ENCODE assay signal across 1 cellular context in the genomic region with DNA sequence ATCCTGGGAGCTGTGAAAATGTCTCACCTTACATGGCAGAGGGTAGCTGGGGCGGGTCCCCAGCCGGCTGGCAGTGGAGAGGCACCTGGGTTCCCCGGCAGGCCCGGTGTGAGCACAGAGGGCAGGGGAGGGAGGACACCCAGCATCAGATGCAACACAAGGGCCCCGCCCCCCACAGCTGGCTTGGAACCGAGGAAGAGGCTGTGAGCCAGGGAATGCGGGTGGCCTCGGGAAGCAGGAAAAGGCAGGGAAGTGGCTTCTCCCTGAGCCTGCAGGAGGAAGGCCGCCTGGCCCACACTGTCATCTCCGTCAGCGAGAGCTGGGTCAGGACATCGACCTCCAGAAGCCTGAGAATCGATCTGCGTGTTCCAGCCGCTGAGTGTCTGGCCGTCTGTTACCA.
TF ChIP-seq lines count a peak whose summit lies in the region.

No MANE protein-coding gene starts in this region.

TF ChIP-seq in GM23338, 12 proteins besides CTCF, POLR2A, EP300 and RAD21:
- TF ChIP-seq EZH2 (IDR thresholded peaks at IDR 0.05; ENCODE audit: low read depth, unreplicated experiment): no peak
- TF ChIP-seq ZNF114 (CRISPR knock-in tag; IDR thresholded peaks at IDR 0.05): no peak
- TF ChIP-seq EZH2phosphoT487 (IDR thresholded peaks at IDR 0.05; ENCODE audit: unreplicated experiment): no peak
- TF ChIP-seq, protein P1, sequence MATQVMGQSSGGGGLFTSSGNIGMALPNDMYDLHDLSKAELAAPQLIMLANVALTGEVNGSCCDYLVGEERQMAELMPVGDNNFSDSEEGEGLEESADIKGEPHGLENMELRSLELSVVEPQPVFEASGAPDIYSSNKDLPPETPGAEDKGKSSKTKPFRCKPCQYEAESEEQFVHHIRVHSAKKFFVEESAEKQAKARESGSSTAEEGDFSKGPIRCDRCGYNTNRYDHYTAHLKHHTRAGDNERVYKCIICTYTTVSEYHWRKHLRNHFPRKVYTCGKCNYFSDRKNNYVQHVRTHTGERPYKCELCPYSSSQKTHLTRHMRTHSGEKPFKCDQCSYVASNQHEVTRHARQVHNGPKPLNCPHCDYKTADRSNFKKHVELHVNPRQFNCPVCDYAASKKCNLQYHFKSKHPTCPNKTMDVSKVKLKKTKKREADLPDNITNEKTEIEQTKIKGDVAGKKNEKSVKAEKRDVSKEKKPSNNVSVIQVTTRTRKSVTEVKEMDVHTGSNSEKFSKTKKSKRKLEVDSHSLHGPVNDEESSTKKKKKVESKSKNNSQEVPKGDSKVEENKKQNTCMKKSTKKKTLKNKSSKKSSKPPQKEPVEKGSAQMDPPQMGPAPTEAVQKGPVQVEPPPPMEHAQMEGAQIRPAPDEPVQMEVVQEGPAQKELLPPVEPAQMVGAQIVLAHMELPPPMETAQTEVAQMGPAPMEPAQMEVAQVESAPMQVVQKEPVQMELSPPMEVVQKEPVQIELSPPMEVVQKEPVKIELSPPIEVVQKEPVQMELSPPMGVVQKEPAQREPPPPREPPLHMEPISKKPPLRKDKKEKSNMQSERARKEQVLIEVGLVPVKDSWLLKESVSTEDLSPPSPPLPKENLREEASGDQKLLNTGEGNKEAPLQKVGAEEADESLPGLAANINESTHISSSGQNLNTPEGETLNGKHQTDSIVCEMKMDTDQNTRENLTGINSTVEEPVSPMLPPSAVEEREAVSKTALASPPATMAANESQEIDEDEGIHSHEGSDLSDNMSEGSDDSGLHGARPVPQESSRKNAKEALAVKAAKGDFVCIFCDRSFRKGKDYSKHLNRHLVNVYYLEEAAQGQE (IDR thresholded peaks at IDR 0.05; ENCODE audit: unreplicated experiment): no peak
- no peak for TF ChIP-seq ZNF331 (CRISPR knock-in tag; IDR thresholded peaks at IDR 0.05; ENCODE audit: low read depth)
- TF ChIP-seq, protein P2, sequence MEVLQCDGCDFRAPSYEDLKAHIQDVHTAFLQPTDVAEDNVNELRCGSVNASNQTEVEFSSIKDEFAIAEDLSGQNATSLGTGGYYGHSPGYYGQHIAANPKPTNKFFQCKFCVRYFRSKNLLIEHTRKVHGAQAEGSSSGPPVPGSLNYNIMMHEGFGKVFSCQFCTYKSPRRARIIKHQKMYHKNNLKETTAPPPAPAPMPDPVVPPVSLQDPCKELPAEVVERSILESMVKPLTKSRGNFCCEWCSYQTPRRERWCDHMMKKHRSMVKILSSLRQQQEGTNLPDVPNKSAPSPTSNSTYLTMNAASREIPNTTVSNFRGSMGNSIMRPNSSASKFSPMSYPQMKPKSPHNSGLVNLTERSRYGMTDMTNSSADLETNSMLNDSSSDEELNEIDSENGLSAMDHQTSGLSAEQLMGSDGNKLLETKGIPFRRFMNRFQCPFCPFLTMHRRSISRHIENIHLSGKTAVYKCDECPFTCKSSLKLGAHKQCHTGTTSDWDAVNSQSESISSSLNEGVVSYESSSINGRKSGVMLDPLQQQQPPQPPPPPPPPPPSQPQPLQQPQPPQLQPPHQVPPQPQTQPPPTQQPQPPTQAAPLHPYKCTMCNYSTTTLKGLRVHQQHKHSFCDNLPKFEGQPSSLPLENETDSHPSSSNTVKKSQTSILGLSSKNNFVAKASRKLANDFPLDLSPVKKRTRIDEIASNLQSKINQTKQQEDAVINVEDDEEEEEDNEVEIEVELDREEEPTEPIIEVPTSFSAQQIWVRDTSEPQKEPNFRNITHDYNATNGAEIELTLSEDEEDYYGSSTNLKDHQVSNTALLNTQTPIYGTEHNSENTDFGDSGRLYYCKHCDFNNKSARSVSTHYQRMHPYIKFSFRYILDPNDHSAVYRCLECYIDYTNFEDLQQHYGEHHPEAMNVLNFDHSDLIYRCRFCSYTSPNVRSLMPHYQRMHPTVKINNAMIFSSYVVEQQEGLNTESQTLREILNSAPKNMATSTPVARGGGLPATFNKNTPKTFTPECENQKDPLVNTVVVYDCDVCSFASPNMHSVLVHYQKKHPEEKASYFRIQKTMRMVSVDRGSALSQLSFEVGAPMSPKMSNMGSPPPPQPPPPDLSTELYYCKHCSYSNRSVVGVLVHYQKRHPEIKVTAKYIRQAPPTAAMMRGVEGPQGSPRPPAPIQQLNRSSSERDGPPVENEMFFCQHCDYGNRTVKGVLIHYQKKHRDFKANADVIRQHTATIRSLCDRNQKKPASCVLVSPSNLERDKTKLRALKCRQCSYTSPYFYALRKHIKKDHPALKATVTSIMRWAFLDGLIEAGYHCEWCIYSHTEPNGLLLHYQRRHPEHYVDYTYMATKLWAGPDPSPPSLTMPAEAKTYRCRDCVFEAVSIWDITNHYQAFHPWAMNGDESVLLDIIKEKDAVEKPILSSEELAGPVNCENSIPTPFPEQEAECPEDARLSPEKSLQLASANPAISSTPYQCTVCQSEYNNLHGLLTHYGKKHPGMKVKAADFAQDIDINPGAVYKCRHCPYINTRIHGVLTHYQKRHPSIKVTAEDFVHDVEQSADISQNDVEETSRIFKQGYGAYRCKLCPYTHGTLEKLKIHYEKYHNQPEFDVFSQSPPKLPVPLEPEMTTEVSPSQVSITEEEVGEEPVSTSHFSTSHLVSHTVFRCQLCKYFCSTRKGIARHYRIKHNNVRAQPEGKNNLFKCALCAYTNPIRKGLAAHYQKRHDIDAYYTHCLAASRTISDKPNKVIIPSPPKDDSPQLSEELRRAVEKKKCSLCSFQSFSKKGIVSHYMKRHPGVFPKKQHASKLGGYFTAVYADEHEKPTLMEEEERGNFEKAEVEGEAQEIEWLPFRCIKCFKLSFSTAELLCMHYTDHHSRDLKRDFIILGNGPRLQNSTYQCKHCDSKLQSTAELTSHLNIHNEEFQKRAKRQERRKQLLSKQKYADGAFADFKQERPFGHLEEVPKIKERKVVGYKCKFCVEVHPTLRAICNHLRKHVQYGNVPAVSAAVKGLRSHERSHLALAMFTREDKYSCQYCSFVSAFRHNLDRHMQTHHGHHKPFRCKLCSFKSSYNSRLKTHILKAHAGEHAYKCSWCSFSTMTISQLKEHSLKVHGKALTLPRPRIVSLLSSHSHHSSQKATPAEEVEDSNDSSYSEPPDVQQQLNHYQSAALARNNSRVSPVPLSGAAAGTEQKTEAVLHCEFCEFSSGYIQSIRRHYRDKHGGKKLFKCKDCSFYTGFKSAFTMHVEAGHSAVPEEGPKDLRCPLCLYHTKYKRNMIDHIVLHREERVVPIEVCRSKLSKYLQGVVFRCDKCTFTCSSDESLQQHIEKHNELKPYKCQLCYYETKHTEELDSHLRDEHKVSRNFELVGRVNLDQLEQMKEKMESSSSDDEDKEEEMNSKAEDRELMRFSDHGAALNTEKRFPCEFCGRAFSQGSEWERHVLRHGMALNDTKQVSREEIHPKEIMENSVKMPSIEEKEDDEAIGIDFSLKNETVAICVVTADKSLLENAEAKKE (CRISPR knock-in tag; IDR thresholded peaks at IDR 0.05): no peak
- TF ChIP-seq, protein P3, sequence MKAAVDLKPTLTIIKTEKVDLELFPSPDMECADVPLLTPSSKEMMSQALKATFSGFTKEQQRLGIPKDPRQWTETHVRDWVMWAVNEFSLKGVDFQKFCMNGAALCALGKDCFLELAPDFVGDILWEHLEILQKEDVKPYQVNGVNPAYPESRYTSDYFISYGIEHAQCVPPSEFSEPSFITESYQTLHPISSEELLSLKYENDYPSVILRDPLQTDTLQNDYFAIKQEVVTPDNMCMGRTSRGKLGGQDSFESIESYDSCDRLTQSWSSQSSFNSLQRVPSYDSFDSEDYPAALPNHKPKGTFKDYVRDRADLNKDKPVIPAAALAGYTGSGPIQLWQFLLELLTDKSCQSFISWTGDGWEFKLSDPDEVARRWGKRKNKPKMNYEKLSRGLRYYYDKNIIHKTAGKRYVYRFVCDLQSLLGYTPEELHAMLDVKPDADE (IDR thresholded peaks at IDR 0.05): no peak
- TF ChIP-seq STAT1 (IDR thresholded peaks at IDR 0.05; ENCODE audit: unreplicated experiment): no peak
- TF ChIP-seq JUNB (IDR thresholded peaks at IDR 0.05; ENCODE audit: unreplicated experiment): no peak
- TF ChIP-seq CREB1 (CRISPR knock-in tag; IDR thresholded peaks at IDR 0.05; ENCODE audit: low read depth): no peak
- TF ChIP-seq POLR2AphosphoS5 (IDR thresholded peaks at IDR 0.05; ENCODE audit: low read depth): no peak
